In genomic region chr6:163708459-163708858, GRCh38 we compare ENCODE assay signal across 9 cellular contexts.
DNase-seq lines count a peak whose midpoint lies in the region; ATAC-seq and TF ChIP-seq lines count a peak whose summit lies in the region.
"Had no signal": no experiment of that assay in that cellular context is flagged by ENCODE, and none has a peak within 500 bp of the region (broad histone marks: within the 10 kb centered on the region; RNA-seq: fewer than 3 reads in every experiment).

No MANE protein-coding gene starts in this region.

- no peaks in the 10 kb centered on the region for H3K9me3 Mint-ChIP-seq in CD4-positive, alpha-beta T cell
- H3K9me3 Mint-ChIP-seq: activated T-cell treated with anti-CD3 and anti-CD28 coated beads, Interleukin-2, amount 50 U/mL, for 72 hours had no signal

- no peaks in the 10 kb centered on the region for H3K9me2 ChIP-seq in PC-3 (replicated peaks; ENCODE audit: low read length)

- H3K4me1 Mint-ChIP-seq in CD4-positive, alpha-beta T cell (ENCODE audit: low read depth): no peaks in the 10 kb centered on the region

- POLR2A ChIA-PET in CD4-positive, alpha-beta T cell (lab: Charles Lee): no interaction called here
- POLR2A ChIA-PET in PC-3 (lab: Charles Lee; ENCODE audit: unreplicated experiment): no interaction called here

- H3K9me3 ChIP-seq in gastrocnemius medialis: no peaks in the 10 kb centered on the region
- no peaks in the 10 kb centered on the region for H3K9me3 ChIP-seq in CD4-positive, alpha-beta T cell (ENCODE audit: control insufficient read depth, low read length)
- H3K9me3 ChIP-seq in PC-3 (ENCODE audit: low read length): no peaks in the 10 kb centered on the region

- H3K27me3 ChIP-seq in gastrocnemius medialis: no peaks in the 10 kb centered on the region
- H3K27me3 ChIP-seq in CD4-positive, alpha-beta T cell (ENCODE audit: control insufficient read depth, insufficient read depth, low read length): no peaks in the 10 kb centered on the region
- no peaks in the 10 kb centered on the region for H3K27me3 ChIP-seq in PC-3 (ENCODE audit: low read length)

- H2AFZ ChIP-seq in PC-3 (ENCODE audit: low read length): no peak overlapping the region

- CTCF ChIA-PET in CD4-positive, alpha-beta T cell (lab: Charles Lee): no interaction called here
- CTCF ChIA-PET in PC-3 (lab: Charles Lee): no interaction called here

- H3K27ac Mint-ChIP-seq in CD4-positive, alpha-beta T cell: no peak overlapping the region
- H3K27ac Mint-ChIP-seq: activated T-cell treated with anti-CD3 and anti-CD28 coated beads, Interleukin-2, amount 50 U/mL, for 72 hours had no signal

- H3K27ac ChIP-seq in gastrocnemius medialis (peak overlapping the region; percentile 71 to 90 (median 75)), PC-3 (ENCODE audit: low read length) (no peak overlapping the region)
- H3K27ac ChIP-seq in CD4-positive, alpha-beta T cell (ENCODE audit: low read depth, low read length): no peak overlapping the region

- no peak overlapping the region for H3K4me3 Mint-ChIP-seq in CD4-positive, alpha-beta T cell
- H3K4me3 Mint-ChIP-seq: activated T-cell treated with anti-CD3 and anti-CD28 coated beads, Interleukin-2, amount 50 U/mL, for 72 hours had no signal

- no peaks in the 10 kb centered on the region for H3K36me3 Mint-ChIP-seq in CD4-positive, alpha-beta T cell (ENCODE audit: low read depth)

- no peaks in the 10 kb centered on the region for H3K36me3 ChIP-seq in gastrocnemius medialis
- no peaks in the 10 kb centered on the region for H3K36me3 ChIP-seq in PC-3 (ENCODE audit: low read depth, low read length)

- DNase-seq in gastrocnemius medialis: peak; percentile 36 to 59
- no peak for DNase-seq in CD4-positive, alpha-beta T cell
- DNase-seq in stimulated activated CD4-positive, alpha-beta T cell treated with anti-CD3 and anti-CD28 coated beads, Interleukin-4, amount 100 ng/mL, for 24 hours: no peak
- no peak for DNase-seq in PC-3
- DNase-seq: activated T-cell treated with anti-CD3 and anti-CD28 coated beads, Interleukin-2, amount 50 U/mL, for 72 hours; NCI-H526 had no signal

- H3K4me1 ChIP-seq in gastrocnemius medialis (peaks cover 64 to 69% of the 10 kb centered on the region in 2 donors), PC-3 (ENCODE audit: insufficient read depth, low read length) (no peaks in the 10 kb centered on the region)

- intact Hi-C loops in gastrocnemius medialis (cut with DNase I; ENCODE audit: low total_unique reads) (no loop called here), PC-3 (cut with micrococcal nuclease) (no loop called here)
- intact Hi-C loops in CD4-positive, alpha-beta T cell (cut with DNase I, micrococcal nuclease): no loop called here

- no peak for TF ChIP-seq CTCF in gastrocnemius medialis (IDR thresholded peaks at IDR 0.05 in 4 of 5, conservative IDR thresholded peaks at IDR 0.05 in 1 of 5)
- no peak for TF ChIP-seq CTCF in CD4-positive, alpha-beta T cell (IDR thresholded peaks at IDR 0.05)
- TF ChIP-seq CTCF in PC-3 (conservative IDR thresholded peaks at IDR 0.05; ENCODE audit: low read depth, low read length): no peak

- no peaks in the 10 kb centered on the region for H3K27me3 Mint-ChIP-seq in CD4-positive, alpha-beta T cell

- no TSS peak for BruUV-seq in PC-3 (replicated peaks; lab: Mats Ljungman, UMichigan)

- no peaks in the 10 kb centered on the region for H3F3A ChIP-seq in PC-3 (ENCODE audit: low read length, unreplicated experiment)

- H3K4me3 ChIP-seq in gastrocnemius medialis (no peak overlapping the region), PC-3 (ENCODE audit: low read length) (no peak overlapping the region)

- no peak for TF ChIP-seq POLR2A in gastrocnemius medialis (IDR thresholded peaks at IDR 0.05)

- in situ Hi-C loops in gastrocnemius medialis (cut with MboI; ENCODE audit: low sequenced_read_pairs in 4 of 4): loop anchor here (10.0 to 25.0 kb wide), 4 partner anchors 246 to 404 kb away; no protein-coding TSS in a partner anchor

- ATAC-seq in GM18907 (IDR thresholded peaks at IDR 0.05; ENCODE audit: unreplicated experiment): peak; percentile 67
- peak; percentile 46 for ATAC-seq in GM21717 (IDR thresholded peaks at IDR 0.05; ENCODE audit: unreplicated experiment)
- peak; percentile 61 for ATAC-seq in HG03280 (IDR thresholded peaks at IDR 0.05; ENCODE audit: unreplicated experiment)
- no peak for ATAC-seq in gastrocnemius medialis
- ATAC-seq in CD4-positive, alpha-beta T cell (ENCODE audit: poor library complexity): no peak
- no peak for ATAC-seq in PC-3
- ATAC-seq: activated T-cell treated with anti-CD3 and anti-CD28 coated beads, Interleukin-2, amount 50 U/mL, for 72 hours had no signal

- H4K20me1 ChIP-seq in PC-3 (ENCODE audit: low read length): no peaks in the 10 kb centered on the region

- H3K9ac ChIP-seq in PC-3 (ENCODE audit: low read length): no peak overlapping the region

- H3K4me2 ChIP-seq in PC-3 (ENCODE audit: low read length): no peak overlapping the region

- no peaks in the 10 kb centered on the region for H3K79me2 ChIP-seq in PC-3 (ENCODE audit: low read length)

Comparison
In these comparisons a context has a peak if more than half of its experiments do, and no peak if none do; other contexts are left out.
1. ATAC-seq: peak in GM18907 (single experiment), GM21717 (single experiment) and HG03280 (single experiment); none in gastrocnemius medialis (0 of 2), CD4-positive, alpha-beta T cell (single experiment) and PC-3 (single experiment).
2. DNase-seq: peak in gastrocnemius medialis (2 of 2); none in CD4-positive, alpha-beta T cell (0 of 10), stimulated activated CD4-positive, alpha-beta T cell treated with anti-CD3 and anti-CD28 coated beads, Interleukin-4, amount 100 ng/mL, for 24 hours (single experiment) and PC-3 (single experiment).
3. H3K27ac ChIP-seq: peak in gastrocnemius medialis (4 of 4); none in CD4-positive, alpha-beta T cell (single experiment) and PC-3 (single experiment).